Comparison of ENCODE assay signal across 26 cellular contexts in genomic region chr11:94060401-94060800, GRCh38. TPM values are rescaled to one million over a fixed set of nuclear protein-coding genes. Genes with fewer than 3 reads are reported as not detected.
"Had no signal": no experiment of that assay in that cellular context is flagged by ENCODE, and none has a peak within 500 bp of the region (broad histone marks: within the 10 kb centered on the region; RNA-seq: fewer than 3 reads in every experiment).

No MANE protein-coding gene starts in this region.

- H3K27ac Mint-ChIP-seq: activated CD4-positive, alpha-beta T cell treated with anti-CD3 and anti-CD28 coated beads for 36 hours; activated CD8-positive, alpha-beta T cell treated with anti-CD3 and anti-CD28 coated beads, Interleukin-2, amount 10 ng/mL, durations not matched to agents 7 days and 5 days; activated naive CD8-positive, alpha-beta T cell; activated T-cell treated with anti-CD3 and anti-CD28 coated beads, Interleukin-2, amount 50 U/mL, for 72 hours; effector memory CD8-positive, alpha-beta T cell; stimulated activated naive CD8-positive, alpha-beta T cell treated with anti-CD3 and anti-CD28 coated beads, Interleukin-15, Interleukin-2, amounts not matched to agents 100 ng/mL and 50 ng/mL, for 24 hours; T-helper 17 cell had no signal

- H3K27ac ChIP-seq: brain microvascular endothelial cell, lower lobe of right lung, prostate gland, skin epidermis, suprapubic skin, upper lobe of left lung had no signal

- H3K36me3 Mint-ChIP-seq: activated naive CD8-positive, alpha-beta T cell had no signal

- H3K4me3 Mint-ChIP-seq: activated CD4-positive, alpha-beta T cell treated with anti-CD3 and anti-CD28 coated beads for 36 hours; activated CD8-positive, alpha-beta T cell treated with anti-CD3 and anti-CD28 coated beads, Interleukin-2, amount 10 ng/mL, durations not matched to agents 7 days and 5 days; activated naive CD8-positive, alpha-beta T cell; activated T-cell treated with anti-CD3 and anti-CD28 coated beads, Interleukin-2, amount 50 U/mL, for 72 hours; effector memory CD8-positive, alpha-beta T cell; stimulated activated naive CD8-positive, alpha-beta T cell treated with anti-CD3 and anti-CD28 coated beads, Interleukin-15, Interleukin-2, amounts not matched to agents 100 ng/mL and 50 ng/mL, for 24 hours; T-helper 17 cell had no signal

- H3K4me3 ChIP-seq: lower lobe of right lung, prostate gland, skin epidermis, suprapubic skin, upper lobe of left lung had no signal

- H3K27me3 ChIP-seq: brain microvascular endothelial cell, upper lobe of left lung had no signal

- H3K4me1 Mint-ChIP-seq: activated CD4-positive, alpha-beta T cell treated with anti-CD3 and anti-CD28 coated beads for 36 hours; T-helper 17 cell had no signal

- H3K9me3 Mint-ChIP-seq: effector memory CD8-positive, alpha-beta T cell; stimulated activated naive CD8-positive, alpha-beta T cell treated with anti-CD3 and anti-CD28 coated beads, Interleukin-15, Interleukin-2, amounts not matched to agents 100 ng/mL and 50 ng/mL, for 24 hours had no signal

- ATAC-seq: activated CD4-positive, alpha-beta T cell treated with anti-CD3 and anti-CD28 coated beads for 36 hours; activated CD8-positive, alpha-beta T cell treated with anti-CD3 and anti-CD28 coated beads, Interleukin-2, amount 10 ng/mL, durations not matched to agents 7 days and 5 days; activated T-cell treated with anti-CD3 and anti-CD28 coated beads, Interleukin-2, amount 50 U/mL, for 72 hours; effector memory CD8-positive, alpha-beta T cell; right cardiac atrium; T-helper 17 cell had no signal

- H3K9me3 ChIP-seq: lower lobe of right lung, prostate gland, suprapubic skin, upper lobe of left lung had no signal

- H3K4me1 ChIP-seq: lower lobe of right lung, prostate gland, suprapubic skin, upper lobe of left lung had no signal

- DNase-seq: activated CD4-positive, alpha-beta T cell treated with anti-CD3 and anti-CD28 coated beads for 36 hours; activated CD8-positive, alpha-beta memory T cell treated with anti-CD3 and anti-CD28 coated beads, Interleukin-2, amount 50 U/mL, for 4 hours; activated CD8-positive, alpha-beta T cell treated with anti-CD3 and anti-CD28 coated beads, Interleukin-2, amount 10 ng/mL, durations not matched to agents 7 days and 5 days; activated gamma-delta T cell treated with Interleukin-2 at 50 U/mL for 16 hours; activated T-cell treated with anti-CD3 and anti-CD28 coated beads, Interleukin-2, amount 50 U/mL, for 72 hours; amygdala; brain microvascular endothelial cell; dermis blood vessel endothelial cell; effector memory CD8-positive, alpha-beta T cell; erythroblast; hypothalamus; left cardiac atrium; lower lobe of right lung; midbrain; right cardiac atrium; T-helper 17 cell; upper lobe of left lung had no signal

- H3K36me3 ChIP-seq: brain microvascular endothelial cell, lower lobe of right lung, prostate gland, suprapubic skin, upper lobe of left lung had no signal

RNA-seq across cellular contexts. Expression of gene HEPHL1, which starts 39.2 kb away (rescaled TPM):
- total RNA-seq: activated CD4-positive, alpha-beta T cell treated with anti-CD3 and anti-CD28 coated beads for 36 hours; activated CD8-positive, alpha-beta T cell treated with anti-CD3 and anti-CD28 coated beads, Interleukin-2, amount 10 ng/mL, durations not matched to agents 7 days and 5 days; activated T-cell treated with anti-CD3 and anti-CD28 coated beads, Interleukin-2, amount 50 U/mL, for 72 hours; cerebellum; dermis blood vessel endothelial cell; left cardiac atrium; lower lobe of right lung; myocyte; osteoblast; right cardiac atrium; T-helper 17 cell; upper lobe of left lung had no signal
- polyA plus RNA-seq: neural cell, right cardiac atrium had no signal
